In the genomic region with DNA sequence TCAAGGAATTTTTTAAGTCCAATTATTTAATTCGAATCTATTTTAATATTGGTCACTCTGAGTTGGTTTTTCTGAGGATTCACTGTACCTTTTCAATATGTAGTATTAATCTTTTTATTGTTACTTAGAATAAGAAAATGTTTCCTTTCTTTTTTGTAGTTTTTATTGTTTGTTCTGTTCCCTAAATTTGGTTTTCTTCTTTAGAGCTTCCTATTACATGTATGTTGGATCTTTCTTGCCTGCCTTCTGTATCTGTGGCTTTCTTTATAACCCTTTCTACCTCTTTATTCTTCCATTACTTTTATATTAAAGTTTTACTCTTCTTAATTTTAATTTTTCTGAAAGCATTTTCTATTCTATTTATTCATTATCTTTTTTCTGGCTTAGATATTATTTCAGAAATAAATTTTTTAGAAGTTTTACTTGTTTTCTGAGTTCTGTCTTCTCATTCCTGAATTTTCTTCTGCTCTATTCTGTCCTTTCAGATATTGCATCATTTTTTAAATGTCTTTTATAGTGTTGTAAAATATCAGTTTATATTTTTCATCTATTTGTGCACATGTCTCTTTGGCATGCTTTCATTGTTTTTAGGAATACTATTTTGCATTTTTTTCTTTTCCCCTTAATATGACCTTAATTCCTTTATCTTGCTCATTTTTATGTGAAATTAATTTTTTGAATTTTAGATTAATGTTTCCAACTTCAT, we compare ENCODE assay signal across 2 cellular contexts.
TF ChIP-seq lines count a peak whose summit lies in the region.

No MANE protein-coding gene starts in this region.

TF ChIP-seq in SK-N-SH, 30 proteins besides CTCF, POLR2A, EP300 and RAD21 (continued from another document):
- TF ChIP-seq ZBTB33 (IDR thresholded peaks at IDR 0.05; ENCODE audit: borderline replicate concordance, low read depth) (no peak), SIN3A (IDR thresholded peaks at IDR 0.05; ENCODE audit: borderline replicate concordance, low read depth, low read length) (no peak), MXI1 (IDR thresholded peaks at IDR 0.05; ENCODE audit: low read depth, low read length) (no peak), TEAD4 (IDR thresholded peaks at IDR 0.05; ENCODE audit: borderline replicate concordance, insufficient read depth) (no peak), RCOR1 (IDR thresholded peaks at IDR 0.05; ENCODE audit: low read length) (no peak), FOXJ3 (CRISPR knock-in tag; IDR thresholded peaks at IDR 0.05) (no peak)

TF ChIP-seq in SK-N-SH treated with all-trans-retinoic acid at 6 μM for 48 hours, 23 proteins besides CTCF, POLR2A, EP300 and RAD21 (continued from another document):
- TF ChIP-seq POU6F1 (CRISPR knock-in tag; IDR thresholded peaks at IDR 0.05; ENCODE audit: borderline replicate concordance, low read depth) = no peak
- no peak for TF ChIP-seq TOX (CRISPR knock-in tag; IDR thresholded peaks at IDR 0.05; ENCODE audit: borderline replicate concordance)
- TF ChIP-seq ZC3H10 (CRISPR knock-in tag; IDR thresholded peaks at IDR 0.05) = no peak
- TF ChIP-seq GLIS3 (CRISPR knock-in tag; IDR thresholded peaks at IDR 0.05) = no peak
- TF ChIP-seq TCF4 (CRISPR knock-in tag; IDR thresholded peaks at IDR 0.05; ENCODE audit: borderline replicate concordance) = no peak
- TF ChIP-seq ZNF70 (CRISPR knock-in tag; IDR thresholded peaks at IDR 0.05) = no peak
- TF ChIP-seq SNAI2 (CRISPR knock-in tag; IDR thresholded peaks at IDR 0.05) = no peak
